ENCODE assay signal across 17 cellular contexts in genomic region chr14:99037777-99038176, GRCh38.
DNase-seq lines count a peak whose midpoint lies in the region; ATAC-seq, FAIRE-seq and TF ChIP-seq lines count a peak whose summit lies in the region.
"Had no signal": no experiment of that assay in that cellular context is flagged by ENCODE, and none has a peak within 500 bp of the region (broad histone marks: within the 10 kb centered on the region; RNA-seq: fewer than 3 reads in every experiment).

No MANE protein-coding gene starts in this region.

- POLR2A ChIA-PET in activated CD4-positive, alpha-beta memory T cell treated with anti-CD3 and anti-CD28 coated beads for 36 hours (lab: Charles Lee) = no interaction called here

- peak overlapping the region; percentile 37 to 60 for H3K4me3 Mint-ChIP-seq in CD14-positive monocyte
- no peak overlapping the region for H3K4me3 Mint-ChIP-seq in mesothelial cell of epicardium
- no peak overlapping the region for H3K4me3 Mint-ChIP-seq in activated CD4-positive, alpha-beta memory T cell treated with anti-CD3 and anti-CD28 coated beads for 36 hours
- H3K4me3 Mint-ChIP-seq: CD4-positive, CD25-positive, alpha-beta regulatory T cell; stimulated activated naive CD8-positive, alpha-beta T cell treated with anti-CD3 and anti-CD28 coated beads, Interleukin-15, amount 100 ng/mL, for 72 hours had no signal

- no peak for FAIRE-seq in D721Med (lab: Jason Lieb, UNC)

- intact Hi-C loops in CD14-positive monocyte (cut with micrococcal nuclease) = loop anchor here (2.0 to 5.0 kb wide), 3 partner anchors 40 to 81 kb away; no protein-coding TSS in a partner anchor
- intact Hi-C loops in vagina (cut with DNase I) = no loop called here
- intact Hi-C loops in activated CD4-positive, alpha-beta memory T cell treated with anti-CD3 and anti-CD28 coated beads for 36 hours (cut with micrococcal nuclease) = no loop called here

- H3K27ac Mint-ChIP-seq in CD14-positive monocyte = peak overlapping the region; percentile 93 to 98 (median 96)
- no peak overlapping the region for H3K27ac Mint-ChIP-seq in mesothelial cell of epicardium
- no peak overlapping the region for H3K27ac Mint-ChIP-seq in activated CD4-positive, alpha-beta memory T cell treated with anti-CD3 and anti-CD28 coated beads for 36 hours
- H3K27ac Mint-ChIP-seq: stimulated activated naive CD8-positive, alpha-beta T cell treated with anti-CD3 and anti-CD28 coated beads, Interleukin-15, amount 100 ng/mL, for 72 hours had no signal

- TF ChIP-seq POLR2A in vagina (IDR thresholded peaks at IDR 0.05) = no peak

- peak; percentile 37 for TF ChIP-seq CTCF in CD14-positive monocyte (IDR thresholded peaks at IDR 0.05)
- peak; percentile 25; the same call in 1 of the 2 replicates for TF ChIP-seq CTCF in WERI-Rb-1 (IDR thresholded peaks at IDR 0.05; ENCODE audit: low read depth, low read length)
- TF ChIP-seq CTCF in mesothelial cell of epicardium (IDR thresholded peaks at IDR 0.05; ENCODE audit: unreplicated experiment) = peak; percentile 61
- no peak for TF ChIP-seq CTCF in vagina (IDR thresholded peaks at IDR 0.05)
- TF ChIP-seq CTCF in D721Med (IDR thresholded peaks at IDR 0.05; ENCODE audit: insufficient read depth, missing control alignments) = no peak

- peaks cover 68% of the 10 kb centered on the region for H3K4me1 Mint-ChIP-seq in CD14-positive monocyte
- peaks cover 13% of the 10 kb centered on the region for H3K4me1 Mint-ChIP-seq in mesothelial cell of epicardium
- no peaks in the 10 kb centered on the region for H3K4me1 Mint-ChIP-seq in activated CD4-positive, alpha-beta memory T cell treated with anti-CD3 and anti-CD28 coated beads for 36 hours (ENCODE audit: low read depth)
- H3K4me1 Mint-ChIP-seq: stimulated activated naive CD8-positive, alpha-beta T cell treated with anti-CD3 and anti-CD28 coated beads, Interleukin-15, amount 100 ng/mL, for 72 hours had no signal

- peaks cover 0 to 5% (median 2%) of the 10 kb centered on the region in 3 donors for H3K27me3 Mint-ChIP-seq in CD14-positive monocyte (ENCODE audit: low read depth in 3 of 3)
- peaks cover 3% of the 10 kb centered on the region for H3K27me3 Mint-ChIP-seq in mesothelial cell of epicardium (ENCODE audit: low read depth)
- no peaks in the 10 kb centered on the region for H3K27me3 Mint-ChIP-seq in activated CD4-positive, alpha-beta memory T cell treated with anti-CD3 and anti-CD28 coated beads for 36 hours
- H3K27me3 Mint-ChIP-seq: stimulated activated naive CD8-positive, alpha-beta T cell treated with anti-CD3 and anti-CD28 coated beads, Interleukin-15, amount 100 ng/mL, for 72 hours had no signal

- ATAC-seq in HG02973 (IDR thresholded peaks at IDR 0.05; ENCODE audit: unreplicated experiment) = no peak
- ATAC-seq: left cardiac atrium; stimulated activated naive CD8-positive, alpha-beta T cell treated with anti-CD3 and anti-CD28 coated beads, Interleukin-15, amount 100 ng/mL, for 72 hours had no signal

- H3K9me3 Mint-ChIP-seq in CD14-positive monocyte (peaks cover 0 to 7% (median 6%) of the 10 kb centered on the region in 7 donors), mesothelial cell of epicardium (peaks cover 4% of the 10 kb centered on the region)
- no peaks in the 10 kb centered on the region for H3K9me3 Mint-ChIP-seq in activated CD4-positive, alpha-beta memory T cell treated with anti-CD3 and anti-CD28 coated beads for 36 hours
- H3K9me3 Mint-ChIP-seq: stimulated activated naive CD8-positive, alpha-beta T cell treated with anti-CD3 and anti-CD28 coated beads, Interleukin-15, amount 100 ng/mL, for 72 hours had no signal

- H3K27me3 ChIP-seq in WERI-Rb-1 (ENCODE audit: insufficient read depth, low read depth, severe bottlenecking) = peaks cover 92% of the 10 kb centered on the region
- no peaks in the 10 kb centered on the region for H3K27me3 ChIP-seq in vagina

- CTCF ChIA-PET in activated CD4-positive, alpha-beta memory T cell treated with anti-CD3 and anti-CD28 coated beads for 36 hours (lab: Charles Lee) = interaction anchor here (0.6 kb wide), 1 partner anchor 230 kb away, joined by 4 read pairs; no protein-coding TSS in a partner anchor

- H3K9me3 ChIP-seq in WERI-Rb-1 (ENCODE audit: severe bottlenecking) = no peaks in the 10 kb centered on the region
- no peaks in the 10 kb centered on the region for H3K9me3 ChIP-seq in vagina
- H3K9me3 ChIP-seq: prostate gland had no signal

- peaks cover 21% of the 10 kb centered on the region for H3K4me1 ChIP-seq in vagina
- H3K4me1 ChIP-seq: prostate gland had no signal

- H3K36me3 Mint-ChIP-seq in CD14-positive monocyte (peaks cover 5 to 9% of the 10 kb centered on the region in 2 donors), mesothelial cell of epicardium (no peaks in the 10 kb centered on the region)
- H3K36me3 Mint-ChIP-seq in activated CD4-positive, alpha-beta memory T cell treated with anti-CD3 and anti-CD28 coated beads for 36 hours = no peaks in the 10 kb centered on the region
- H3K36me3 Mint-ChIP-seq: CD4-positive, CD25-positive, alpha-beta regulatory T cell had no signal

- H3K27ac ChIP-seq in WERI-Rb-1 (no peak overlapping the region), vagina (no peak overlapping the region)
- H3K27ac ChIP-seq: prostate gland had no signal

- no peak overlapping the region for H3K4me3 ChIP-seq in WERI-Rb-1 (ENCODE audit: low read depth, low read length)
- H3K4me3 ChIP-seq in vagina = no peak overlapping the region
- H3K4me3 ChIP-seq: prostate gland had no signal

- DNase-seq in CD14-positive monocyte (ENCODE audit: low spot score) (no peak), HT1080 (ENCODE audit: low read depth) (peak; percentile 7), WERI-Rb-1 (no peak), mesothelial cell of epicardium (ENCODE audit: low spot score in 2 of 2, unreplicated experiment in 2 of 2) (no peak), vagina (ENCODE audit: extremely low spot score in 2 of 2) (no peak), D721Med (ENCODE audit: insufficient read length, low spot score) (no peak)
- no peak for DNase-seq in activated CD4-positive, alpha-beta memory T cell treated with anti-CD3 and anti-CD28 coated beads for 36 hours
- DNase-seq: activated gamma-delta T cell treated with Interleukin-2 at 50 U/mL for 16 hours; CD4-positive, CD25-positive, alpha-beta regulatory T cell; hypothalamus; left cardiac atrium; NCI-H2029 treated with DMSO at 0.1 percent for 48 hours; NCI-H774; stimulated activated CD4-positive, alpha-beta T cell treated with anti-CD3 and anti-CD28 coated beads, Interleukin-12 subunit alpha, Interleukin-12 subunit beta, amount 100 ng/mL, for 4 hours; stimulated activated naive CD8-positive, alpha-beta T cell treated with anti-CD3 and anti-CD28 coated beads, Interleukin-15, amount 100 ng/mL, for 72 hours had no signal

- H3K36me3 ChIP-seq in WERI-Rb-1 = no peaks in the 10 kb centered on the region
- H3K36me3 ChIP-seq in vagina = no peaks in the 10 kb centered on the region
- H3K36me3 ChIP-seq: prostate gland had no signal

Comparison
In these comparisons a context has a peak if more than half of its experiments do, and no peak if none do; other contexts are left out.
1. H3K27ac Mint-ChIP-seq: peak in CD14-positive monocyte (7 of 7); none in mesothelial cell of epicardium (single experiment) and activated CD4-positive, alpha-beta memory T cell treated with anti-CD3 and anti-CD28 coated beads for 36 hours (single experiment).
2. H3K4me3 Mint-ChIP-seq: peak in CD14-positive monocyte (2 of 2); none in mesothelial cell of epicardium (single experiment) and activated CD4-positive, alpha-beta memory T cell treated with anti-CD3 and anti-CD28 coated beads for 36 hours (single experiment).
3. CTCF ChIP-seq: peak in CD14-positive monocyte (single experiment), WERI-Rb-1 (single experiment) and mesothelial cell of epicardium (single experiment); none in vagina (0 of 3) and D721Med (single experiment).
4. intact Hi-C loops: an anchor here in CD14-positive monocyte (2.0 to 5.0 kb wide); none called in vagina and activated CD4-positive, alpha-beta memory T cell treated with anti-CD3 and anti-CD28 coated beads for 36 hours.